15 cellular contexts compared by ENCODE assay signal in the genomic region with DNA sequence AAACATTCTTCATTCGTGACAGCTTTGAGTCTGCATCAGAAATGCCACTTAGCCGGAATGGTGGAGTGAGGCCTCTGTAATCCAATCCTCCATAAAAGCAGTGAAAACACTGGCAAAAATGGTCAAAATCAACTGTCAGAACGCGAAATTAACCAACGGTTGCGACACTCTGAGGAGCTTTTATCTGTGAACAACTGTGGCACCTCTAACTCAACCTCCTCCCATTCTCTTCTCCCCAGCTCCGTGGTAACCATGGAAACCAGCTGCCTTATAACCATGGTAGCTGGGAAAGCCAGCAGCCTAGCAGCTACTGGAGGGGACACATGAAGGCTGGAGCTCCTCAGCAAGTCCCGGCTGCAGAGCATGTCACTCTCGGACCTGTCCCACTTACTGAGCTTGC. TPM values are rescaled to one million over a fixed set of nuclear protein-coding genes. Genes with fewer than 3 reads are reported as not detected.
DNase-seq lines count a peak whose midpoint lies in the region; ATAC-seq and TF ChIP-seq lines count a peak whose summit lies in the region.
"Had no signal": no experiment of that assay in that cellular context is flagged by ENCODE, and none has a peak within 500 bp of the region (broad histone marks: within the 10 kb centered on the region; RNA-seq: fewer than 3 reads in every experiment).

No MANE protein-coding gene starts in this region.

- H3K23ac ChIP-seq in mesendoderm (ENCODE audit: low read length), result no peak overlapping the region

- WGBS in ectodermal cell, 2 experiments, result 48 to 49% methylated on average over 9 of the region's 9 CpGs
- WGBS in mesendoderm (ENCODE audit: extremely low coverage, insufficient coverage, low lambda C conversion rate), result no CpG with 5 or more reads among the region's 9 CpGs
- 75 to 80% (median 76%) methylated on average over 9 of the region's 9 CpGs for WGBS in ovary, 3 donors

- H3K79me2 ChIP-seq in mesendoderm (ENCODE audit: control insufficient read depth, insufficient read depth, low read length), result peaks cover 14% of the 10 kb centered on the region

- no peak overlapping the region for H2AK5ac ChIP-seq in mesendoderm (ENCODE audit: low read length)

- H3K36me3 ChIP-seq in Caco-2 (ENCODE audit: control insufficient read depth, insufficient read depth, low read length), result peaks cover 3% of the 10 kb centered on the region
- no peaks in the 10 kb centered on the region for H3K36me3 ChIP-seq in ectodermal cell (ENCODE audit: control insufficient read depth, insufficient read depth, low read length)
- H3K36me3 ChIP-seq in mesendoderm (ENCODE audit: control insufficient read depth, insufficient read depth, low read length), result no peaks in the 10 kb centered on the region
- no peaks in the 10 kb centered on the region for H3K36me3 ChIP-seq in ovary
- H3K36me3 ChIP-seq: cardiac muscle cell had no signal

- H3K79me1 ChIP-seq in mesendoderm (ENCODE audit: low read length), result peaks cover 12% of the 10 kb centered on the region

- DNase-seq in Caco-2 (no peak), NCI-H1105 (lab: John Stamatoyannopoulos, UW) (peak; percentile 3), mesendoderm (peak; percentile 88), DMS153 (lab: John Stamatoyannopoulos, UW) (no peak), ovary (no peak), ACHN (no peak)
- DNase-seq: activated CD4-positive, alpha-beta T cell treated with anti-CD3 and anti-CD28 coated beads for 36 hours; DMS79; Karpas-422; NCI-H510A; stimulated activated CD4-positive, alpha-beta T cell treated with anti-CD3 and anti-CD28 coated beads, Interleukin-15, amount 100 ng/mL, for 24 hours had no signal

- H3K4ac ChIP-seq in mesendoderm (ENCODE audit: low read depth, low read length), result no peak overlapping the region

- no peak overlapping the region for H2BK15ac ChIP-seq in mesendoderm (replicated peaks; ENCODE audit: low read depth)

- no peak overlapping the region for H2BK120ac ChIP-seq in mesendoderm (ENCODE audit: low read depth, low read length)

- no peak overlapping the region for H2BK5ac ChIP-seq in mesendoderm (ENCODE audit: low read length)

- peaks cover 85% of the 10 kb centered on the region for H3K36me3 Mint-ChIP-seq in Caco-2 (ENCODE audit: insufficient read depth, unreplicated experiment)

- intact Hi-C loops in Caco-2 (cut with micrococcal nuclease; ENCODE audit: unreplicated experiment) (no loop called here), ovary (cut with DNase I) (no loop called here)

- in situ Hi-C loops in ACHN (cut with HindIII; ENCODE audit: low pct_ligation_motif_present, low pct_unique_long_range_greater_than_20kb, low sequenced_read_pairs), result no loop called here

- H3K9ac ChIP-seq in mesendoderm (ENCODE audit: low read length), result no peak overlapping the region

- no peak overlapping the region for H3K18ac ChIP-seq in mesendoderm (ENCODE audit: low read length)

- H4K8ac ChIP-seq in mesendoderm (ENCODE audit: low read depth, low read length), result no peak overlapping the region

- peak overlapping the region; percentile 77 for H3K27ac Mint-ChIP-seq in Caco-2 (ENCODE audit: unreplicated experiment)
- H3K27ac Mint-ChIP-seq: activated CD4-positive, alpha-beta T cell treated with anti-CD3 and anti-CD28 coated beads for 36 hours; activated T-helper 17 cell treated with anti-CD3 and anti-CD28 coated beads, Interleukin-2, amount 50 U/mL, for 72 hours had no signal

- BruUV-seq in Caco-2 (replicated peaks; lab: Mats Ljungman, UMichigan), result no TSS peak

- H3K27ac ChIP-seq in ectodermal cell (ENCODE audit: insufficient read depth, low read depth, low read length, poor library complexity, severe bottlenecking), result peak overlapping the region; percentile 20
- no peak overlapping the region for H3K27ac ChIP-seq in mesendoderm (ENCODE audit: low read depth, low read length)
- H3K27ac ChIP-seq in ovary, result no peak overlapping the region

- no peak for TF ChIP-seq EP300 in ovary (IDR thresholded peaks at IDR 0.05)

- H3K4me3 ChIP-seq in Caco-2 (ENCODE audit: low read depth, low read length), result no peak overlapping the region
- no peak overlapping the region for H3K4me3 ChIP-seq in ectodermal cell (ENCODE audit: insufficient read depth, low read depth, low read length)
- H3K4me3 ChIP-seq in mesendoderm (ENCODE audit: low read length), result no peak overlapping the region
- H3K4me3 ChIP-seq in ovary, result no peak overlapping the region
- H3K4me3 ChIP-seq: cardiac muscle cell had no signal

- POLR2A ChIA-PET in Caco-2 (lab: Charles Lee), result no interaction called here

- CTCF ChIA-PET in Caco-2 (lab: Charles Lee), result interaction anchor here (1.4 kb wide), 1 partner anchor 14 kb away, joined by 6 read pairs; no protein-coding TSS in a partner anchor

- no peak overlapping the region for H3K4me2 ChIP-seq in mesendoderm (ENCODE audit: low read length)

- no peak for TF ChIP-seq POLR2A in ovary (IDR thresholded peaks at IDR 0.05)

- no peak overlapping the region for H4K5ac ChIP-seq in mesendoderm (ENCODE audit: low read length)

- H3K4me1 ChIP-seq in Caco-2 (peaks cover 41% of the 10 kb centered on the region), ectodermal cell (ENCODE audit: control insufficient read depth, insufficient read depth, low read length) (peaks cover 43% of the 10 kb centered on the region), mesendoderm (ENCODE audit: control insufficient read depth, low read depth, low read length) (peaks cover 6% of the 10 kb centered on the region), ovary (ENCODE audit: insufficient read depth) (peaks cover 2% of the 10 kb centered on the region)

- H3K9me3 Mint-ChIP-seq in Caco-2 (ENCODE audit: unreplicated experiment), result peaks cover 10% of the 10 kb centered on the region

- no peak for ATAC-seq in GM18870 (IDR thresholded peaks at IDR 0.05; ENCODE audit: unreplicated experiment)
- ATAC-seq: activated CD4-positive, alpha-beta T cell treated with anti-CD3 and anti-CD28 coated beads for 36 hours; activated T-helper 17 cell treated with anti-CD3 and anti-CD28 coated beads, Interleukin-2, amount 50 U/mL, for 72 hours had no signal

- H3K4me3 Mint-ChIP-seq in Caco-2 (ENCODE audit: unreplicated experiment), result no peak overlapping the region
- H3K4me3 Mint-ChIP-seq: activated CD4-positive, alpha-beta T cell treated with anti-CD3 and anti-CD28 coated beads for 36 hours; activated T-helper 17 cell treated with anti-CD3 and anti-CD28 coated beads, Interleukin-2, amount 50 U/mL, for 72 hours had no signal

- no peak overlapping the region for H3K56ac ChIP-seq in mesendoderm (ENCODE audit: low read length)

- H3K27me3 ChIP-seq in Caco-2 (replicated peaks; ENCODE audit: control insufficient read depth, insufficient read depth, low read length), result no peaks in the 10 kb centered on the region
- H3K27me3 ChIP-seq in ectodermal cell (ENCODE audit: control insufficient read depth, insufficient read depth, low read length, poor library complexity, severe bottlenecking), result no peaks in the 10 kb centered on the region
- no peaks in the 10 kb centered on the region for H3K27me3 ChIP-seq in mesendoderm (ENCODE audit: insufficient read depth, low read length, poor library complexity)
- H3K27me3 ChIP-seq in ovary, result no peaks in the 10 kb centered on the region
- H3K27me3 ChIP-seq: cardiac muscle cell had no signal

- TF ChIP-seq CTCF in Caco-2 (IDR thresholded peaks at IDR 0.05; ENCODE audit: insufficient read depth in 1 of 2, low read depth in 1 of 2, low read length in 1 of 2, severe bottlenecking in 1 of 2, unreplicated experiment in 1 of 2) (no peak), ovary (IDR thresholded peaks at IDR 0.05) (no peak)

- no peaks in the 10 kb centered on the region for H3K27me3 Mint-ChIP-seq in Caco-2 (ENCODE audit: insufficient read depth, unreplicated experiment)
- H3K27me3 Mint-ChIP-seq: activated CD4-positive, alpha-beta T cell treated with anti-CD3 and anti-CD28 coated beads for 36 hours; activated T-helper 17 cell treated with anti-CD3 and anti-CD28 coated beads, Interleukin-2, amount 50 U/mL, for 72 hours had no signal

- H3K4me1 Mint-ChIP-seq in Caco-2 (ENCODE audit: low read depth, unreplicated experiment), result peaks cover 43% of the 10 kb centered on the region

- H3K9me3 ChIP-seq in Caco-2 (peaks cover 14% of the 10 kb centered on the region; the same call in 1 of the 2 replicates), ectodermal cell (ENCODE audit: control insufficient read depth, low read length) (no peaks in the 10 kb centered on the region), ovary (no peaks in the 10 kb centered on the region)

RNA-seq across cellular contexts. Expression of a gene that starts 20.3 kb away (rescaled TPM):
- total RNA-seq in Caco-2 (2022) (122 and 130 TPM in 2 replicates), ovary (10 to 100 TPM; 27.7 to 80.1 (median 54.0) TPM)
- 78.9 TPM for polyA plus RNA-seq in ectodermal cell (2013, experiment 1 of 4)
- 89.4 TPM for polyA plus RNA-seq in ectodermal cell (2013, experiment 2 of 4)
- 58.3 TPM for polyA plus RNA-seq in ectodermal cell (2013, experiment 3 of 4)
- polyA plus RNA-seq in ectodermal cell (2013, experiment 4 of 4), result 65.9 TPM
- 39.0 TPM for polyA plus RNA-seq in mesendoderm (2013, experiment 1 of 2)
- polyA plus RNA-seq in mesendoderm (2013, experiment 2 of 2), result 38.3 TPM
- polyA plus RNA-seq in ovary, result 100 to 1,000 TPM in 1 of 2 donors, 10 to 100 TPM in 1; 31.1 to 151 TPM

RNA-seq across cellular contexts. Expression of a gene that starts 35.4 kb away (rescaled TPM):
- total RNA-seq in Caco-2 (2022) (166 and 180 TPM in 2 replicates), ovary (10 to 100 TPM; 62.2 to 90.7 (median 75.7) TPM)
- polyA plus RNA-seq in ectodermal cell (2013, experiment 1 of 4), result 78.5 TPM
- 85.8 TPM for polyA plus RNA-seq in ectodermal cell (2013, experiment 2 of 4)
- polyA plus RNA-seq in ectodermal cell (2013, experiment 3 of 4), result 61.2 TPM
- polyA plus RNA-seq in ectodermal cell (2013, experiment 4 of 4), result 65.1 TPM
- polyA plus RNA-seq in mesendoderm (2013, experiment 1 of 2), result 43.2 TPM
- 41.3 TPM for polyA plus RNA-seq in mesendoderm (2013, experiment 2 of 2)
- 10 to 100 TPM; 41.0 to 68.1 TPM for polyA plus RNA-seq in ovary

Comparison
In these comparisons a context has a peak if more than half of its experiments do, and no peak if none do; other contexts are left out.
1. DNase-seq: peak in NCI-H1105 (single experiment) and mesendoderm (single experiment); none in Caco-2 (0 of 2), DMS153 (single experiment), ovary (0 of 5) and ACHN (single experiment).